Comparison of ENCODE assay signal across 1 cellular context in the genomic region with DNA sequence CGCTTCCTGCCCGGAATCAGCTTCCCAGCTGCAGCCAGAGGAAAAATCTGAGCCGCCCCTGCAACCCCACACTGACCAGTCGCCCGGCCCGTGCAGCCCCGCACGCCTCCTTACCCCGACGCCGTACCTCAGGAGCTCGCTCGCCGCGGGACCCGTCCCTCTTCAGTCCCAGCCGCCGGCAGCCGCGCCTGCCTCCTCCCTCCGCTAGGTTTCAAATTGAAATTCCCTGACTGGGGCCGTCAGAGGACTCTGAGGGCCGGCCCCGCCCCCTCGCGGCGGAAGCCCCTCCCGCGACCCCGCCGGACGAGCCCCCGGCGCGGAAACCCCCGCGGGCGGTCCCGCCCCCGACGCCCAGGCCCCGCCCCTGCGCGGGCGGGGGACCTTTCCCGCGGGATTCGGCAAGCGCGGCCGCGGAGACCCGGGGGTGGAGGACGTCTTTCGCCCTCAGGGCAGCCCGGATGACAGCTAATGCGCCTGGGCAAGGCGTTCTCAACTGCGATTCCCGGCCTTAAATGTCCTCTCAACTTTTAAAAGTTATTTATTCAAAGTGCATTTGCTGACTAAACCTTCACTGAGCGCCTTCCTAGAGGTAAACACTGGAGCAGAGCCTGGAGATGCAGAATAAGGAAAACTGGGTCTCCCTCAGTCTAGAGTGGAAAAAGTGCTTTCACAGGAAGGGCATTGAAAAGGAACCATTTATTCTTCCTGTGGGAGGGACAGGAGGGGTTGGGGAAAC.
TF ChIP-seq lines count a peak whose summit lies in the region.

A gene (minus strand): TSS at position 218 of the 736 bp plus-strand sequence. CDS start 106,760 bp downstream, outside the sequence.

TF ChIP-seq in HepG2, 621 proteins besides CTCF, POLR2A, EP300 and RAD21 (continued from another document and continues in another):
- TF ChIP-seq, protein P1, sequence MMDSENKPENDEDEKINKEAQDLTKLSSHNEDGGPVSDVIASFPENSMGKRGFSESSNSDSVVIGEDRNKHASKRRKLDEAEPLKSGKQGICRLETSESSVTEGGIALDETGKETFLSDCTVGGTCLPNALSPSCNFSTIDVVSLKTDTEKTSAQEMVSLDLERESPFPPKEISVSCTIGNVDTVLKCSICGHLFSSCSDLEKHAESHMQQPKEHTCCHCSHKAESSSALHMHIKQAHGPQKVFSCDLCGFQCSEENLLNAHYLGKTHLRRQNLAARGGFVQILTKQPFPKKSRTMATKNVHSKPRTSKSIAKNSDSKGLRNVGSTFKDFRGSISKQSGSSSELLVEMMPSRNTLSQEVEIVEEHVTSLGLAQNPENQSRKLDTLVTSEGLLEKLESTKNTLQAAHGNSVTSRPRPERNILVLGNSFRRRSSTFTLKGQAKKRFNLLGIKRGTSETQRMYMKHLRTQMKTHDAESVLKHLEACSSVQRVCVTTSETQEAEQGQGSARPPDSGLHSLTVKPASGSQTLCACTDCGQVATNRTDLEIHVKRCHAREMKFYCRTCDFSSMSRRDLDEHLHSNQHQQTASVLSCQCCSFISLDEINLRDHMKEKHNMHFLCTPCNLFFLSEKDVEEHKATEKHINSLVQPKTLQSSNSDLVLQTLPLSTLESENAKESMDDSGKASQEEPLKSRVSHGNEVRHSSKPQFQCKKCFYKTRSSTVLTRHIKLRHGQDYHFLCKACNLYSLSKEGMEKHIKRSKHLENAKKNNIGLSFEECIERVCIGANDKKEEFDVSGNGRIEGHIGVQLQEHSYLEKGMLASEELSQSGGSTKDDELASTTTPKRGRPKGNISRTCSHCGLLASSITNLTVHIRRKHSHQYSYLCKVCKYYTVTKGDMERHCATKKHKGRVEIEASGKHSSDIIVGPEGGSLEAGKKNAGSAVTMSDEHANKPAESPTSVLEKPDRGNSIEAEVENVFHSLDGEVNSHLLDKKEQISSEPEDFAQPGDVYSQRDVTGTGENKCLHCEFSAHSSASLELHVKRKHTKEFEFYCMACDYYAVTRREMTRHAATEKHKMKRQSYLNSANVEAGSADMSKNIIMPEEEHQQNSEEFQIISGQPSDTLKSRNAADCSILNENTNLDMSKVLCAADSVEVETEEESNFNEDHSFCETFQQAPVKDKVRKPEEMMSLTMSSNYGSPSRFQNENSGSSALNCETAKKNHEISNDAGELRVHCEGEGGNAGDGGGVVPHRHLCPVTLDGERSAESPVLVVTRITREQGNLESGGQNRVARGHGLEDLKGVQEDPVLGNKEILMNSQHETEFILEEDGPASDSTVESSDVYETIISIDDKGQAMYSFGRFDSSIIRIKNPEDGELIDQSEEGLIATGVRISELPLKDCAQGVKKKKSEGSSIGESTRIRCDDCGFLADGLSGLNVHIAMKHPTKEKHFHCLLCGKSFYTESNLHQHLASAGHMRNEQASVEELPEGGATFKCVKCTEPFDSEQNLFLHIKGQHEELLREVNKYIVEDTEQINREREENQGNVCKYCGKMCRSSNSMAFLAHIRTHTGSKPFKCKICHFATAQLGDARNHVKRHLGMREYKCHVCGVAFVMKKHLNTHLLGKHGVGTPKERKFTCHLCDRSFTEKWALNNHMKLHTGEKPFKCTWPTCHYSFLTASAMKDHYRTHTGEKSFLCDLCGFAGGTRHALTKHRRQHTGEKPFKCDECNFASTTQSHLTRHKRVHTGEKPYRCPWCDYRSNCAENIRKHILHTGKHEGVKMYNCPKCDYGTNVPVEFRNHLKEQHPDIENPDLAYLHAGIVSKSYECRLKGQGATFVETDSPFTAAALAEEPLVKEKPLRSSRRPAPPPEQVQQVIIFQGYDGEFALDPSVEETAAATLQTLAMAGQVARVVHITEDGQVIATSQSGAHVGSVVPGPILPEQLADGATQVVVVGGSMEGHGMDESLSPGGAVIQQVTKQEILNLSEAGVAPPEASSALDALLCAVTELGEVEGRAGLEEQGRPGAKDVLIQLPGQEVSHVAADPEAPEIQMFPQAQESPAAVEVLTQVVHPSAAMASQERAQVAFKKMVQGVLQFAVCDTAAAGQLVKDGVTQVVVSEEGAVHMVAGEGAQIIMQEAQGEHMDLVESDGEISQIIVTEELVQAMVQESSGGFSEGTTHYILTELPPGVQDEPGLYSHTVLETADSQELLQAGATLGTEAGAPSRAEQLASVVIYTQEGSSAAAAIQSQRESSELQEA (CRISPR knock-in tag; IDR thresholded peaks at IDR 0.05; ENCODE audit: not compliant biosample characterization) = no peak
- 0 out of 2 replicates have a peak, but pooled peaks have one; percentile 44 for TF ChIP-seq ZSCAN22 (CRISPR knock-in tag; IDR thresholded peaks at IDR 0.05)
- TF ChIP-seq, protein P2, sequence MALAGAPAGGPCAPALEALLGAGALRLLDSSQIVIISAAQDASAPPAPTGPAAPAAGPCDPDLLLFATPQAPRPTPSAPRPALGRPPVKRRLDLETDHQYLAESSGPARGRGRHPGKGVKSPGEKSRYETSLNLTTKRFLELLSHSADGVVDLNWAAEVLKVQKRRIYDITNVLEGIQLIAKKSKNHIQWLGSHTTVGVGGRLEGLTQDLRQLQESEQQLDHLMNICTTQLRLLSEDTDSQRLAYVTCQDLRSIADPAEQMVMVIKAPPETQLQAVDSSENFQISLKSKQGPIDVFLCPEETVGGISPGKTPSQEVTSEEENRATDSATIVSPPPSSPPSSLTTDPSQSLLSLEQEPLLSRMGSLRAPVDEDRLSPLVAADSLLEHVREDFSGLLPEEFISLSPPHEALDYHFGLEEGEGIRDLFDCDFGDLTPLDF (CRISPR knock-in tag; IDR thresholded peaks at IDR 0.05) = no peak
- TF ChIP-seq ZNF619 (CRISPR knock-in tag; IDR thresholded peaks at IDR 0.05) = no peak
- TF ChIP-seq POLR2AphosphoS5 (IDR thresholded peaks at IDR 0.05; ENCODE audit: low read depth, low read length) = peak; percentile 86
- no peak for TF ChIP-seq SMAD9 (CRISPR knock-in tag; IDR thresholded peaks at IDR 0.05)
- no peak; the same call in 1 of the 2 replicates for TF ChIP-seq REPIN1 (CRISPR knock-in tag; IDR thresholded peaks at IDR 0.05; ENCODE audit: borderline replicate concordance, low read depth)
- peak; percentile 85 for TF ChIP-seq HDAC1 (CRISPR knock-in tag; IDR thresholded peaks at IDR 0.05)
- peak; percentile 55; the same call in 1 of the 2 replicates for TF ChIP-seq ZFX (CRISPR knock-in tag; IDR thresholded peaks at IDR 0.05; ENCODE audit: low read depth)
- TF ChIP-seq, protein P3, sequence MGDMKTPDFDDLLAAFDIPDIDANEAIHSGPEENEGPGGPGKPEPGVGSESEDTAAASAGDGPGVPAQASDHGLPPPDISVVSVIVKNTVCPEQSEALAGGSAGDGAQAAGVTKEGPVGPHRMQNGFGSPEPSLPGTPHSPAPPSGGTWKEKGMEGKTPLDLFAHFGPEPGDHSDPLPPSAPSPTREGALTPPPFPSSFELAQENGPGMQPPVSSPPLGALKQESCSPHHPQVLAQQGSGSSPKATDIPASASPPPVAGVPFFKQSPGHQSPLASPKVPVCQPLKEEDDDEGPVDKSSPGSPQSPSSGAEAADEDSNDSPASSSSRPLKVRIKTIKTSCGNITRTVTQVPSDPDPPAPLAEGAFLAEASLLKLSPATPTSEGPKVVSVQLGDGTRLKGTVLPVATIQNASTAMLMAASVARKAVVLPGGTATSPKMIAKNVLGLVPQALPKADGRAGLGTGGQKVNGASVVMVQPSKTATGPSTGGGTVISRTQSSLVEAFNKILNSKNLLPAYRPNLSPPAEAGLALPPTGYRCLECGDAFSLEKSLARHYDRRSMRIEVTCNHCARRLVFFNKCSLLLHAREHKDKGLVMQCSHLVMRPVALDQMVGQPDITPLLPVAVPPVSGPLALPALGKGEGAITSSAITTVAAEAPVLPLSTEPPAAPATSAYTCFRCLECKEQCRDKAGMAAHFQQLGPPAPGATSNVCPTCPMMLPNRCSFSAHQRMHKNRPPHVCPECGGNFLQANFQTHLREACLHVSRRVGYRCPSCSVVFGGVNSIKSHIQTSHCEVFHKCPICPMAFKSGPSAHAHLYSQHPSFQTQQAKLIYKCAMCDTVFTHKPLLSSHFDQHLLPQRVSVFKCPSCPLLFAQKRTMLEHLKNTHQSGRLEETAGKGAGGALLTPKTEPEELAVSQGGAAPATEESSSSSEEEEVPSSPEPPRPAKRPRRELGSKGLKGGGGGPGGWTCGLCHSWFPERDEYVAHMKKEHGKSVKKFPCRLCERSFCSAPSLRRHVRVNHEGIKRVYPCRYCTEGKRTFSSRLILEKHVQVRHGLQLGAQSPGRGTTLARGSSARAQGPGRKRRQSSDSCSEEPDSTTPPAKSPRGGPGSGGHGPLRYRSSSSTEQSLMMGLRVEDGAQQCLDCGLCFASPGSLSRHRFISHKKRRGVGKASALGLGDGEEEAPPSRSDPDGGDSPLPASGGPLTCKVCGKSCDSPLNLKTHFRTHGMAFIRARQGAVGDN (CRISPR knock-in tag; IDR thresholded peaks at IDR 0.05) = peak; percentile 77
- no peak for TF ChIP-seq SYNCRIP (IDR thresholded peaks at IDR 0.05; ENCODE audit: insufficient read depth, low read depth, low read length)
- TF ChIP-seq, protein P4, sequence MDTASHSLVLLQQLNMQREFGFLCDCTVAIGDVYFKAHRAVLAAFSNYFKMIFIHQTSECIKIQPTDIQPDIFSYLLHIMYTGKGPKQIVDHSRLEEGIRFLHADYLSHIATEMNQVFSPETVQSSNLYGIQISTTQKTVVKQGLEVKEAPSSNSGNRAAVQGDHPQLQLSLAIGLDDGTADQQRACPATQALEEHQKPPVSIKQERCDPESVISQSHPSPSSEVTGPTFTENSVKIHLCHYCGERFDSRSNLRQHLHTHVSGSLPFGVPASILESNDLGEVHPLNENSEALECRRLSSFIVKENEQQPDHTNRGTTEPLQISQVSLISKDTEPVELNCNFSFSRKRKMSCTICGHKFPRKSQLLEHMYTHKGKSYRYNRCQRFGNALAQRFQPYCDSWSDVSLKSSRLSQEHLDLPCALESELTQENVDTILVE (CRISPR knock-in tag; IDR thresholded peaks at IDR 0.05) = peak; percentile 42; the same call in 1 of the 2 replicates
- TF ChIP-seq, protein P5, sequence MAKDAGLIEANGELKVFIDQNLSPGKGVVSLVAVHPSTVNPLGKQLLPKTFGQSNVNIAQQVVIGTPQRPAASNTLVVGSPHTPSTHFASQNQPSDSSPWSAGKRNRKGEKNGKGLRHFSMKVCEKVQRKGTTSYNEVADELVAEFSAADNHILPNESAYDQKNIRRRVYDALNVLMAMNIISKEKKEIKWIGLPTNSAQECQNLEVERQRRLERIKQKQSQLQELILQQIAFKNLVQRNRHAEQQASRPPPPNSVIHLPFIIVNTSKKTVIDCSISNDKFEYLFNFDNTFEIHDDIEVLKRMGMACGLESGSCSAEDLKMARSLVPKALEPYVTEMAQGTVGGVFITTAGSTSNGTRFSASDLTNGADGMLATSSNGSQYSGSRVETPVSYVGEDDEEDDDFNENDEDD (CRISPR knock-in tag; IDR thresholded peaks at IDR 0.05; ENCODE audit: borderline replicate concordance) = peak; percentile 83
- TF ChIP-seq, protein P6, sequence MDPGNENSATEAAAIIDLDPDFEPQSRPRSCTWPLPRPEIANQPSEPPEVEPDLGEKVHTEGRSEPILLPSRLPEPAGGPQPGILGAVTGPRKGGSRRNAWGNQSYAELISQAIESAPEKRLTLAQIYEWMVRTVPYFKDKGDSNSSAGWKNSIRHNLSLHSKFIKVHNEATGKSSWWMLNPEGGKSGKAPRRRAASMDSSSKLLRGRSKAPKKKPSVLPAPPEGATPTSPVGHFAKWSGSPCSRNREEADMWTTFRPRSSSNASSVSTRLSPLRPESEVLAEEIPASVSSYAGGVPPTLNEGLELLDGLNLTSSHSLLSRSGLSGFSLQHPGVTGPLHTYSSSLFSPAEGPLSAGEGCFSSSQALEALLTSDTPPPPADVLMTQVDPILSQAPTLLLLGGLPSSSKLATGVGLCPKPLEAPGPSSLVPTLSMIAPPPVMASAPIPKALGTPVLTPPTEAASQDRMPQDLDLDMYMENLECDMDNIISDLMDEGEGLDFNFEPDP (CRISPR knock-in tag; conservative IDR thresholded peaks at IDR 0.05) = no peak
- TF ChIP-seq ZSCAN30 (CRISPR knock-in tag; IDR thresholded peaks at IDR 0.05) = 0 out of 2 replicates have a peak, but pooled peaks have one; percentile 21
- TF ChIP-seq, protein P7, sequence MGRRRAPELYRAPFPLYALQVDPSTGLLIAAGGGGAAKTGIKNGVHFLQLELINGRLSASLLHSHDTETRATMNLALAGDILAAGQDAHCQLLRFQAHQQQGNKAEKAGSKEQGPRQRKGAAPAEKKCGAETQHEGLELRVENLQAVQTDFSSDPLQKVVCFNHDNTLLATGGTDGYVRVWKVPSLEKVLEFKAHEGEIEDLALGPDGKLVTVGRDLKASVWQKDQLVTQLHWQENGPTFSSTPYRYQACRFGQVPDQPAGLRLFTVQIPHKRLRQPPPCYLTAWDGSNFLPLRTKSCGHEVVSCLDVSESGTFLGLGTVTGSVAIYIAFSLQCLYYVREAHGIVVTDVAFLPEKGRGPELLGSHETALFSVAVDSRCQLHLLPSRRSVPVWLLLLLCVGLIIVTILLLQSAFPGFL (CRISPR knock-in tag; IDR thresholded peaks at IDR 0.05) = no peak
- TF ChIP-seq, protein P8, sequence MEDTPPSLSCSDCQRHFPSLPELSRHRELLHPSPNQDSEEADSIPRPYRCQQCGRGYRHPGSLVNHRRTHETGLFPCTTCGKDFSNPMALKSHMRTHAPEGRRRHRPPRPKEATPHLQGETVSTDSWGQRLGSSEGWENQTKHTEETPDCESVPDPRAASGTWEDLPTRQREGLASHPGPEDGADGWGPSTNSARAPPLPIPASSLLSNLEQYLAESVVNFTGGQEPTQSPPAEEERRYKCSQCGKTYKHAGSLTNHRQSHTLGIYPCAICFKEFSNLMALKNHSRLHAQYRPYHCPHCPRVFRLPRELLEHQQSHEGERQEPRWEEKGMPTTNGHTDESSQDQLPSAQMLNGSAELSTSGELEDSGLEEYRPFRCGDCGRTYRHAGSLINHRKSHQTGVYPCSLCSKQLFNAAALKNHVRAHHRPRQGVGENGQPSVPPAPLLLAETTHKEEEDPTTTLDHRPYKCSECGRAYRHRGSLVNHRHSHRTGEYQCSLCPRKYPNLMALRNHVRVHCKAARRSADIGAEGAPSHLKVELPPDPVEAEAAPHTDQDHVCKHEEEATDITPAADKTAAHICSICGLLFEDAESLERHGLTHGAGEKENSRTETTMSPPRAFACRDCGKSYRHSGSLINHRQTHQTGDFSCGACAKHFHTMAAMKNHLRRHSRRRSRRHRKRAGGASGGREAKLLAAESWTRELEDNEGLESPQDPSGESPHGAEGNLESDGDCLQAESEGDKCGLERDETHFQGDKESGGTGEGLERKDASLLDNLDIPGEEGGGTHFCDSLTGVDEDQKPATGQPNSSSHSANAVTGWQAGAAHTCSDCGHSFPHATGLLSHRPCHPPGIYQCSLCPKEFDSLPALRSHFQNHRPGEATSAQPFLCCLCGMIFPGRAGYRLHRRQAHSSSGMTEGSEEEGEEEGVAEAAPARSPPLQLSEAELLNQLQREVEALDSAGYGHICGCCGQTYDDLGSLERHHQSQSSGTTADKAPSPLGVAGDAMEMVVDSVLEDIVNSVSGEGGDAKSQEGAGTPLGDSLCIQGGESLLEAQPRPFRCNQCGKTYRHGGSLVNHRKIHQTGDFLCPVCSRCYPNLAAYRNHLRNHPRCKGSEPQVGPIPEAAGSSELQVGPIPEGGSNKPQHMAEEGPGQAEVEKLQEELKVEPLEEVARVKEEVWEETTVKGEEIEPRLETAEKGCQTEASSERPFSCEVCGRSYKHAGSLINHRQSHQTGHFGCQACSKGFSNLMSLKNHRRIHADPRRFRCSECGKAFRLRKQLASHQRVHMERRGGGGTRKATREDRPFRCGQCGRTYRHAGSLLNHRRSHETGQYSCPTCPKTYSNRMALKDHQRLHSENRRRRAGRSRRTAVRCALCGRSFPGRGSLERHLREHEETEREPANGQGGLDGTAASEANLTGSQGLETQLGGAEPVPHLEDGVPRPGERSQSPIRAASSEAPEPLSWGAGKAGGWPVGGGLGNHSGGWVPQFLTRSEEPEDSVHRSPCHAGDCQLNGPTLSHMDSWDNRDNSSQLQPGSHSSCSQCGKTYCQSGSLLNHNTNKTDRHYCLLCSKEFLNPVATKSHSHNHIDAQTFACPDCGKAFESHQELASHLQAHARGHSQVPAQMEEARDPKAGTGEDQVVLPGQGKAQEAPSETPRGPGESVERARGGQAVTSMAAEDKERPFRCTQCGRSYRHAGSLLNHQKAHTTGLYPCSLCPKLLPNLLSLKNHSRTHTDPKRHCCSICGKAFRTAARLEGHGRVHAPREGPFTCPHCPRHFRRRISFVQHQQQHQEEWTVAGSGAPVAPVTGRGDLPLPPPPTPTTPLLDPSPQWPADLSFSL (CRISPR knock-in tag; IDR thresholded peaks at IDR 0.05) = no peak
- TF ChIP-seq ZSCAN12 (CRISPR knock-in tag; IDR thresholded peaks at IDR 0.05) = no peak
- peak; percentile 5 for TF ChIP-seq ZNF781 (CRISPR knock-in tag; IDR thresholded peaks at IDR 0.05; ENCODE audit: borderline replicate concordance, not compliant biosample characterization)
- no peak for TF ChIP-seq ZNF720 (CRISPR knock-in tag; IDR thresholded peaks at IDR 0.05)
